In the genomic region with DNA sequence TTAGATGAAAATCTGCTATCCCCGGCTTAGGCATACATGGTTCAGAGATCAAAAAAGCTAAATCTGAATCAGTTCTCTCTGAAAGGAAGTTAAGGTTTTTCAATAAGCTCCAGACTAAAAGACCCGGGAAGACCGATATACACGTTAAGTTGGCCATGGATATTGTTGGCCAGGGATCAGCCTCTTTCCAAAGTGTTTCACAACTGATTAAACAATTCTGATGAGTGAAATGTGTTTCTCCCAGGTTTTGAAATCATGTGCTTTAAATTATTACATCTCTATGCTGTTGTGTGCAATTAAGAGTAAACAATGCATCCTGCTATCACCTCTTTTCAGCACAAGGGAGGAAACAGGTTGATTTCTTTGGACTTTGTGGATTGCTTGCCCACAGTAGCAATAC, we compare ENCODE assay signal across 30 cellular contexts. TPM values are rescaled to one million over a fixed set of nuclear protein-coding genes. Genes with fewer than 3 reads are reported as not detected.
"Had no signal": no experiment of that assay in that cellular context is flagged by ENCODE, and none has a peak within 500 bp of the region (broad histone marks: within the 10 kb centered on the region; RNA-seq: fewer than 3 reads in every experiment).

No MANE protein-coding gene starts in this region.

- H3K9me3 ChIP-seq: ascending aorta had no signal

- H3K4me1 ChIP-seq: ascending aorta had no signal

- H3K36me3 ChIP-seq: ascending aorta, cardiac muscle cell, WERI-Rb-1 had no signal

- DNase-seq: activated CD4-positive, alpha-beta memory T cell treated with anti-CD3 and anti-CD28 coated beads, Interleukin-2, amount 10 ng/mL, durations not matched to agents 7 days and 5 days; activated CD4-positive, alpha-beta T cell treated with anti-CD3 and anti-CD28 coated beads for 1 hour; activated CD4-positive, alpha-beta T cell treated with anti-CD3 and anti-CD28 coated beads for 36 hours; activated CD4-positive, alpha-beta T cell treated with anti-CD3 and anti-CD28 coated beads for 48 hours; activated CD4-positive, alpha-beta T cell treated with anti-CD3 and anti-CD28 coated beads, Interleukin-2, amount 10 ng/mL, durations not matched to agents 7 days and 5 days; activated CD4-positive, alpha-beta T cell treated with anti-CD3 and anti-CD28 coated beads, Interleukin-2, amount 50 U/mL, for 48 hours; activated CD4-positive, CD25-positive, alpha-beta regulatory T cell; activated CD8-positive, alpha-beta memory T cell treated with anti-CD3 and anti-CD28 coated beads for 24 hours; activated CD8-positive, alpha-beta memory T cell treated with anti-CD3 and anti-CD28 coated beads, Interleukin-2, amount 10 ng/mL, durations not matched to agents 7 days and 5 days; activated CD8-positive, alpha-beta memory T cell treated with anti-CD3 and anti-CD28 coated beads, Interleukin-2, amount 50 U/mL, for 48 hours; activated CD8-positive, alpha-beta T cell treated with anti-CD3 and anti-CD28 coated beads, Interleukin-2, amount 10 ng/mL, durations not matched to agents 7 days and 5 days; activated effector memory CD4-positive, alpha-beta T cell treated with Interleukin-2 at 50 U/mL for 16 hours; activated gamma-delta T cell; activated naive CD4-positive, alpha-beta T cell treated with anti-CD3 and anti-CD28 coated beads, Interleukin-2, amount 10 ng/mL, durations not matched to agents 7 days and 5 days; activated naive CD4-positive, alpha-beta T cell treated with Interleukin-2 at 50 U/mL for 16 hours; activated naive CD8-positive, alpha-beta T cell treated with anti-CD3 and anti-CD28 coated beads, Interleukin-2, amount 10 ng/mL, durations not matched to agents 7 days and 5 days; activated naive CD8-positive, alpha-beta T cell treated with anti-CD3 and anti-CD28 coated beads, Interleukin-2, amount 50 U/mL, for 24 hours; activated T-cell treated with anti-CD3 and anti-CD28 coated beads, Interleukin-2, amount 50 U/mL, for 24 hours; activated T-cell treated with anti-CD3 and anti-CD28 coated beads, Interleukin-2, amount 50 U/mL, for 48 hours; amygdala; anterior cingulate cortex; central memory CD4-positive, alpha-beta T cell; T-helper 1 cell; T-helper 2 cell; T-helper 9 cell; WERI-Rb-1 had no signal

- H3K27ac ChIP-seq: ascending aorta, cardiac muscle cell, WERI-Rb-1 had no signal

- ATAC-seq: activated CD4-positive, alpha-beta T cell treated with anti-CD3 and anti-CD28 coated beads for 36 hours; activated CD4-positive, CD25-positive, alpha-beta regulatory T cell treated with anti-CD3 and anti-CD28 coated beads, Interleukin-2, amount 50 U/mL, for 24 hours; activated CD8-positive, alpha-beta memory T cell treated with anti-CD3 and anti-CD28 coated beads, Interleukin-2, amount 10 ng/mL, durations not matched to agents 7 days and 5 days; activated CD8-positive, alpha-beta T cell treated with anti-CD3 and anti-CD28 coated beads, Interleukin-2, amount 10 ng/mL, durations not matched to agents 7 days and 5 days; activated naive CD8-positive, alpha-beta T cell treated with anti-CD3 and anti-CD28 coated beads, Interleukin-2, amount 50 U/mL, for 24 hours; WTC11 had no signal

- H3K4me3 ChIP-seq: ascending aorta, cardiac muscle cell had no signal

- H3K27me3 ChIP-seq: ascending aorta had no signal

RNA-seq across cellular contexts. Expression of a gene that starts 23.7 kb away (rescaled TPM):
- total RNA-seq: activated CD8-positive, alpha-beta T cell treated with anti-CD3 and anti-CD28 coated beads, Interleukin-2, amount 10 ng/mL, durations not matched to agents 7 days and 5 days; activated naive CD8-positive, alpha-beta T cell treated with anti-CD3 and anti-CD28 coated beads, Interleukin-2, amount 10 ng/mL, durations not matched to agents 7 days and 5 days had no signal
